23 cellular contexts compared by ENCODE assay signal in genomic region chr6:107218142-107218541, GRCh38.
"Had no signal": no experiment of that assay in that cellular context is flagged by ENCODE, and none has a peak within 500 bp of the region (broad histone marks: within the 10 kb centered on the region; RNA-seq: fewer than 3 reads in every experiment).

No MANE protein-coding gene starts in this region.

- ATAC-seq: activated CD4-positive, alpha-beta T cell treated with anti-CD3 and anti-CD28 coated beads for 36 hours; activated naive CD8-positive, alpha-beta T cell treated with anti-CD3 and anti-CD28 coated beads, Interleukin-2, amount 50 U/mL, for 24 hours; foreskin keratinocyte; left lung; stimulated activated naive CD8-positive, alpha-beta T cell treated with anti-CD3 and anti-CD28 coated beads, Interleukin-15, Interleukin-2, amounts not matched to agents 100 U/mL and 50 U/mL, for 24 hours had no signal

- H3K36me3 ChIP-seq: brain microvascular endothelial cell, left lung, right atrium auricular region, tibial artery, WERI-Rb-1 had no signal

- H3K4me3 Mint-ChIP-seq: activated CD4-positive, alpha-beta memory T cell treated with anti-CD3 and anti-CD28 coated beads for 36 hours; activated CD4-positive, alpha-beta T cell treated with anti-CD3 and anti-CD28 coated beads for 36 hours; activated naive CD4-positive, alpha-beta T cell treated with anti-CD3 and anti-CD28 coated beads, Interleukin-2, amount 10 ng/mL, durations not matched to agents 7 days and 5 days; activated naive CD8-positive, alpha-beta T cell treated with anti-CD3 and anti-CD28 coated beads, Interleukin-2, amount 50 U/mL, for 24 hours; nephron progenitor cell had no signal

- H3K27me3 Mint-ChIP-seq: activated CD4-positive, alpha-beta memory T cell treated with anti-CD3 and anti-CD28 coated beads for 36 hours; activated CD4-positive, alpha-beta T cell treated with anti-CD3 and anti-CD28 coated beads for 36 hours; activated naive CD4-positive, alpha-beta T cell treated with anti-CD3 and anti-CD28 coated beads, Interleukin-2, amount 10 ng/mL, durations not matched to agents 7 days and 5 days; activated naive CD8-positive, alpha-beta T cell treated with anti-CD3 and anti-CD28 coated beads, Interleukin-2, amount 50 U/mL, for 24 hours; progenitor cell of endocrine pancreas had no signal

- H3K4me3 ChIP-seq: dorsolateral prefrontal cortex, left lung, right atrium auricular region, tibial artery had no signal

- H3K27me3 ChIP-seq: brain microvascular endothelial cell, dorsolateral prefrontal cortex, foreskin keratinocyte, left lung, right atrium auricular region, tibial artery had no signal

- H3K9me3 ChIP-seq: left lung, right atrium auricular region, tibial artery had no signal

- H3K36me3 Mint-ChIP-seq: activated CD4-positive, alpha-beta memory T cell treated with anti-CD3 and anti-CD28 coated beads for 36 hours; activated naive CD4-positive, alpha-beta T cell treated with anti-CD3 and anti-CD28 coated beads, Interleukin-2, amount 10 ng/mL, durations not matched to agents 7 days and 5 days had no signal

- H3K9me3 Mint-ChIP-seq: activated CD4-positive, alpha-beta memory T cell treated with anti-CD3 and anti-CD28 coated beads for 36 hours; activated naive CD4-positive, alpha-beta T cell treated with anti-CD3 and anti-CD28 coated beads, Interleukin-2, amount 10 ng/mL, durations not matched to agents 7 days and 5 days; activated naive CD8-positive, alpha-beta T cell treated with anti-CD3 and anti-CD28 coated beads, Interleukin-2, amount 50 U/mL, for 24 hours; activated T-helper 2 cell treated with anti-CD3 and anti-CD28 coated beads, Interferon-gamma antibody, Interleukin-2, Interleukin-4, amounts not matched to agents 10 μg/mL and 5 μg/mL and 100 μg/mL, durations not matched to agents 14 hours and 24 hours and 36 hours; nephron progenitor cell had no signal

- H3K4me1 Mint-ChIP-seq: activated CD4-positive, alpha-beta T cell treated with anti-CD3 and anti-CD28 coated beads for 36 hours; activated naive CD4-positive, alpha-beta T cell treated with anti-CD3 and anti-CD28 coated beads, Interleukin-2, amount 10 ng/mL, durations not matched to agents 7 days and 5 days; activated naive CD8-positive, alpha-beta T cell treated with anti-CD3 and anti-CD28 coated beads, Interleukin-2, amount 50 U/mL, for 24 hours had no signal

- DNase-seq: activated CD4-positive, alpha-beta memory T cell treated with anti-CD3 and anti-CD28 coated beads for 36 hours; activated CD4-positive, alpha-beta T cell treated with anti-CD3 and anti-CD28 coated beads for 36 hours; activated naive CD4-positive, alpha-beta T cell treated with anti-CD3 and anti-CD28 coated beads, Interleukin-2, amount 10 ng/mL, durations not matched to agents 7 days and 5 days; activated naive CD8-positive, alpha-beta T cell treated with anti-CD3 and anti-CD28 coated beads, Interleukin-2, amount 50 U/mL, for 24 hours; activated T-cell treated with anti-CD3 and anti-CD28 coated beads for 4 hours; anterior cingulate cortex; brain microvascular endothelial cell; central memory CD4-positive, alpha-beta T cell; dorsolateral prefrontal cortex; foreskin keratinocyte; left lung; mammary epithelial cell; midbrain; nephron progenitor cell; stimulated activated CD4-positive, alpha-beta T cell treated with anti-CD3 and anti-CD28 coated beads, Interleukin-2, amount 100 ng/mL, for 24 hours; stimulated activated naive CD8-positive, alpha-beta T cell treated with anti-CD3 and anti-CD28 coated beads, Interleukin-15, Interleukin-2, amounts not matched to agents 100 U/mL and 50 U/mL, for 24 hours; substantia nigra; T-helper 2 cell; tibial artery; WERI-Rb-1 had no signal

- H3K27ac ChIP-seq: brain microvascular endothelial cell, dorsolateral prefrontal cortex, foreskin keratinocyte, left lung, right atrium auricular region, tibial artery, WERI-Rb-1 had no signal

- H3K27ac Mint-ChIP-seq: activated CD4-positive, alpha-beta memory T cell treated with anti-CD3 and anti-CD28 coated beads for 36 hours; activated CD4-positive, alpha-beta T cell treated with anti-CD3 and anti-CD28 coated beads for 36 hours; activated naive CD4-positive, alpha-beta T cell treated with anti-CD3 and anti-CD28 coated beads, Interleukin-2, amount 10 ng/mL, durations not matched to agents 7 days and 5 days; activated naive CD8-positive, alpha-beta T cell treated with anti-CD3 and anti-CD28 coated beads, Interleukin-2, amount 50 U/mL, for 24 hours; activated T-helper 2 cell treated with anti-CD3 and anti-CD28 coated beads, Interferon-gamma antibody, Interleukin-2, Interleukin-4, amounts not matched to agents 10 μg/mL and 5 μg/mL and 100 μg/mL, durations not matched to agents 14 hours and 24 hours and 36 hours; nephron progenitor cell; progenitor cell of endocrine pancreas had no signal

- H3K4me1 ChIP-seq: foreskin keratinocyte, right atrium auricular region, tibial artery had no signal
